25 cellular contexts compared by ENCODE assay signal in the genomic region with DNA sequence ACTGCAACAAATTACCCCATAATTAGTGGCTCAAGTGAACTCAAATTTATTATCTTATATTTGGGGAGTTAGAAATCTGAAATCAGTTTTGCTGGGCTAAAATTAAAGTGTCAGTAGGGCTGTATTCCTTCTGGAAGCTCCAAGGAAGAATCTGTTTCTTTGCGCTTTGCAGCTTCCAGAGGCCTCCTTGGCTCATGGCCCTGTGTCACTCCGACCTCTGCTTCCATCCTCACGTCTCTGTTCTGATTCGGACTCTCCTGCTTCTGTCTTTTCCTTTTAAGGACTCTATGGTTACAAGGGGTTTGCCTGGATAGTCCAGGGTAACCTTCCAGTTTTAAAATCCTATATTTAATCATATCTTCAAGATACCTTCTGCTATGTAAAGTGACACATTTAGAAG.
"Had no signal": no experiment of that assay in that cellular context is flagged by ENCODE, and none has a peak within 500 bp of the region (broad histone marks: within the 10 kb centered on the region; RNA-seq: fewer than 3 reads in every experiment).

No MANE protein-coding gene starts in this region.

- H3K27ac ChIP-seq: coronary artery, dorsolateral prefrontal cortex, epithelial cell of prostate, esophagus squamous epithelium, gastrocnemius medialis, heart right ventricle, left lung, lower lobe of right lung had no signal

- H3K36me3 ChIP-seq: esophagus squamous epithelium, gastrocnemius medialis, heart right ventricle, left lung, lower lobe of right lung had no signal

- H3K9me3 ChIP-seq: esophagus squamous epithelium, gastrocnemius medialis, heart right ventricle, left lung, lower lobe of right lung, mucosa of descending colon had no signal

- DNase-seq: dermis blood vessel endothelial cell; effector CD4-positive, alpha-beta T cell; effector memory CD4-positive, alpha-beta T cell; erythroblast; esophagus squamous epithelium; foreskin fibroblast; foreskin melanocyte; gastrocnemius medialis; glutamatergic neuron; head of caudate nucleus; heart right ventricle; hippocampal formation; left cardiac atrium; left lung; left ventricle myocardium superior; lower lobe of right lung; mesenchymal stem cell; mucosa of descending colon; naive B cell had no signal

- H3K4me1 ChIP-seq: esophagus squamous epithelium, gastrocnemius medialis, heart right ventricle, left lung, lower lobe of right lung had no signal

- H3K27me3 ChIP-seq: esophagus squamous epithelium, gastrocnemius medialis, left lung had no signal

- H3K4me3 ChIP-seq: coronary artery, dorsolateral prefrontal cortex, esophagus squamous epithelium, gastrocnemius medialis, heart right ventricle, left lung, lower lobe of right lung, mucosa of descending colon had no signal

- FAIRE-seq: colon, islet of Langerhans, keratinocyte had no signal
